Comparison of ENCODE assay signal across 13 cellular contexts in the genomic region with DNA sequence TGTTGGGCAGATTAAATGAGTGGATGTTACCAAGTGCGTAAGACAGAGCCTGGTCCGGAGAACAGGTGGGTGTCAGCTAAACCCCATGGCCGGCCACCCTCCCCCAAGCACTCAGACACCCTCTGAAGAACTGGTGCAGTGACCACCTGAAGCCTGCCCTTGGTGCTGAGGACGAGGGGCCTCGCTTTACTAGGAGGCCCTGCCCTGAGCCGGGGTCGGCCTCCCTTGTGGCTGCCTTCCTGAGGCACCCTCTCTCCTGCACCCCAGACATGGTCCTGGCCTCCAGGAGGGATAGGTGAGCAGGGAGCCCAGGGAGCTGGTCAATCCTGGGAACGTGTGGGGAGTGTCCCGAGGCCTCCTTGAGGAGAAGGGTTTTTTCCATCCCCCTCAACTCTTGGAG. TPM values are rescaled to one million over a fixed set of nuclear protein-coding genes. Genes with fewer than 3 reads are reported as not detected.
"Had no signal": no experiment of that assay in that cellular context is flagged by ENCODE, and none has a peak within 500 bp of the region (broad histone marks: within the 10 kb centered on the region; RNA-seq: fewer than 3 reads in every experiment).

No MANE protein-coding gene starts in this region.

- DNase-seq: activated CD4-positive, alpha-beta T cell treated with anti-CD3 and anti-CD28 coated beads, Interleukin-2, amount 50 U/mL, for 48 hours; midbrain; stimulated activated CD4-positive, alpha-beta T cell treated with anti-CD3 and anti-CD28 coated beads, Interleukin-12 subunit alpha, Interleukin-12 subunit beta, amount 100 ng/mL, for 4 hours; stimulated activated CD4-positive, alpha-beta T cell treated with anti-CD3 and anti-CD28 coated beads, Interleukin-2, amount 100 ng/mL, for 24 hours; stomach; T-cell; T1000 had no signal

- H3K9me3 ChIP-seq: neutrophil had no signal

- H3K36me3 ChIP-seq: lower lobe of right lung, neutrophil, stomach had no signal

- H3K27ac Mint-ChIP-seq: activated naive CD4-positive, alpha-beta T cell treated with anti-CD3 and anti-CD28 coated beads, Interleukin-2, amount 10 ng/mL, durations not matched to agents 7 days and 5 days; activated T-helper 17 cell treated with anti-CD3 and anti-CD28 coated beads, Interleukin-2, amount 50 U/mL, for 72 hours; T-cell had no signal

- H3K4me3 ChIP-seq: lower lobe of right lung, stomach had no signal

- H3K4me3 Mint-ChIP-seq: activated naive CD4-positive, alpha-beta T cell treated with anti-CD3 and anti-CD28 coated beads, Interleukin-2, amount 10 ng/mL, durations not matched to agents 7 days and 5 days; activated T-helper 17 cell treated with anti-CD3 and anti-CD28 coated beads, Interleukin-2, amount 50 U/mL, for 72 hours; T-cell had no signal

- H3K4me1 Mint-ChIP-seq: activated T-helper 17 cell treated with anti-CD3 and anti-CD28 coated beads, Interleukin-2, amount 50 U/mL, for 72 hours had no signal

- H3K27ac ChIP-seq: lower lobe of right lung, neutrophil, stomach had no signal

- H3K36me3 Mint-ChIP-seq: T-cell had no signal

- ATAC-seq: activated T-helper 17 cell treated with anti-CD3 and anti-CD28 coated beads, Interleukin-2, amount 50 U/mL, for 72 hours; esophagus mucosa; lower lobe of right lung; T-cell had no signal

RNA-seq across cellular contexts. Expression of gene ASPG, which starts 48.0 kb away (rescaled TPM):
- total RNA-seq: activated T-helper 17 cell treated with anti-CD3 and anti-CD28 coated beads, Interleukin-2, amount 50 U/mL, for 72 hours; astrocyte had no signal
